Comparison of ENCODE assay signal across 20 cellular contexts in genomic region chr1:76949503-76949902, GRCh38.
A peak's percentile ranks its signal among the peaks of the same experiment; 100 is the strongest.
DNase-seq lines count a peak whose midpoint lies in the region; ATAC-seq, FAIRE-seq and TF ChIP-seq lines count a peak whose summit lies in the region.
"Had no signal": no experiment of that assay in that cellular context is flagged by ENCODE, and none has a peak within 500 bp of the region (broad histone marks: within the 10 kb centered on the region; RNA-seq: fewer than 3 reads in every experiment).

No MANE protein-coding gene starts in this region.

- no peaks in the 10 kb centered on the region for H3K4me1 Mint-ChIP-seq in activated CD8-positive, alpha-beta memory T cell treated with anti-CD3 and anti-CD28 coated beads, Interleukin-2, amount 10 ng/mL, durations not matched to agents 7 days and 5 days
- no peaks in the 10 kb centered on the region for H3K4me1 Mint-ChIP-seq in activated T-cell treated with anti-CD3 and anti-CD28 coated beads, Interleukin-2, amount 50 U/mL, for 24 hours (ENCODE audit: low read depth)
- H3K4me1 Mint-ChIP-seq: nephron progenitor cell; stimulated activated memory B cell treated with anti-CD40 and anti-IgM and Interleukin-4, amounts not matched to agents 10 μg/mL and 1 μg/mL and 100 μg/mL, for 72 hours had no signal

- no peaks in the 10 kb centered on the region for H3K79me2 ChIP-seq in HepG2 (ENCODE audit: insufficient read depth, low read length)

- no peak overlapping the region for H3K4me3 Mint-ChIP-seq in activated CD8-positive, alpha-beta memory T cell treated with anti-CD3 and anti-CD28 coated beads, Interleukin-2, amount 10 ng/mL, durations not matched to agents 7 days and 5 days
- no peak overlapping the region for H3K4me3 Mint-ChIP-seq in activated T-cell treated with anti-CD3 and anti-CD28 coated beads, Interleukin-2, amount 50 U/mL, for 24 hours
- H3K4me3 Mint-ChIP-seq: nephron progenitor cell; stimulated activated memory B cell treated with anti-CD40 and anti-IgM and Interleukin-4, amounts not matched to agents 10 μg/mL and 1 μg/mL and 100 μg/mL, for 72 hours had no signal

- ATAC-seq in HepG2 (no peak; the same call in 2 of the 3 replicates), GM19397 (IDR thresholded peaks at IDR 0.05; ENCODE audit: unreplicated experiment) (no peak)
- ATAC-seq in activated CD8-positive, alpha-beta memory T cell treated with anti-CD3 and anti-CD28 coated beads, Interleukin-2, amount 10 ng/mL, durations not matched to agents 7 days and 5 days = no peak

- no peak for TF ChIP-seq RAD21 in HepG2 (CRISPR knock-in tag; IDR thresholded peaks at IDR 0.05)

- H2AFZ ChIP-seq in HepG2 (ENCODE audit: low read length) = no peak overlapping the region

- H3K9me3 Mint-ChIP-seq in activated CD8-positive, alpha-beta memory T cell treated with anti-CD3 and anti-CD28 coated beads, Interleukin-2, amount 10 ng/mL, durations not matched to agents 7 days and 5 days (ENCODE audit: low read depth) = no peaks in the 10 kb centered on the region
- no peaks in the 10 kb centered on the region for H3K9me3 Mint-ChIP-seq in activated T-cell treated with anti-CD3 and anti-CD28 coated beads, Interleukin-2, amount 50 U/mL, for 24 hours
- H3K9me3 Mint-ChIP-seq: activated T-helper 2 cell treated with anti-CD3 and anti-CD28 coated beads, Interferon-gamma antibody, Interleukin-2, Interleukin-4, amounts not matched to agents 10 μg/mL and 5 μg/mL and 100 μg/mL, durations not matched to agents 14 hours and 24 hours and 36 hours; nephron progenitor cell; stimulated activated memory B cell treated with anti-CD40 and anti-IgM and Interleukin-4, amounts not matched to agents 10 μg/mL and 1 μg/mL and 100 μg/mL, for 72 hours had no signal

- H3K9ac ChIP-seq in HepG2 (ENCODE audit: insufficient read depth, low read depth, low read length) = no peak overlapping the region

- POLR2A ChIA-PET in HepG2 (lab: Yijun Ruan, JAX) = no interaction called here

- peaks cover 2% of the 10 kb centered on the region for H3K27me3 Mint-ChIP-seq in activated CD8-positive, alpha-beta memory T cell treated with anti-CD3 and anti-CD28 coated beads, Interleukin-2, amount 10 ng/mL, durations not matched to agents 7 days and 5 days
- H3K27me3 Mint-ChIP-seq in activated T-cell treated with anti-CD3 and anti-CD28 coated beads, Interleukin-2, amount 50 U/mL, for 24 hours = no peaks in the 10 kb centered on the region
- H3K27me3 Mint-ChIP-seq: stimulated activated memory B cell treated with anti-CD40 and anti-IgM and Interleukin-4, amounts not matched to agents 10 μg/mL and 1 μg/mL and 100 μg/mL, for 72 hours had no signal

- FAIRE-seq in HTR-8/SVneo (lab: Jason Lieb, UNC) = no peak
- FAIRE-seq in HepG2 (lab: Jason Lieb, UNC) = no peak

- peak; percentile 64 for DNase-seq in AG20443 (ENCODE audit: low spot score)
- peak; percentile 8 for DNase-seq in HTR-8/SVneo (ENCODE audit: insufficient read length, low spot score)
- peak; percentile 8 for DNase-seq in astrocyte of the spinal cord (ENCODE audit: low read depth, low spot score)
- no peak for DNase-seq in HepG2 (ENCODE audit: low spot score)
- no peak for DNase-seq in activated CD8-positive, alpha-beta memory T cell treated with anti-CD3 and anti-CD28 coated beads, Interleukin-2, amount 10 ng/mL, durations not matched to agents 7 days and 5 days
- no peak for DNase-seq in cerebellar nuclear complex (lab: John Stamatoyannopoulos, UW)
- DNase-seq in activated T-cell treated with anti-CD3 and anti-CD28 coated beads, Interleukin-2, amount 50 U/mL, for 24 hours = no peak
- DNase-seq: activated CD4-positive, alpha-beta T cell treated with anti-CD3 and anti-CD28 coated beads, Interleukin-2, amount 50 U/mL, for 4 hours; AML-193; anterior cingulate cortex; dermis blood vessel endothelial cell; NCI-H2081 treated with DMSO at 0.1 percent for 48 hours; nephron progenitor cell; right lobe of liver; SHP77; T1000 had no signal

- H3K4me3 ChIP-seq in astrocyte of the spinal cord (ENCODE audit: low read depth, low read length) (no peak overlapping the region), HepG2 (replicated peaks in 1 of 3; ENCODE audit: insufficient read depth in 1 of 3, low read depth in 2 of 3, low read length in 3 of 3) (no peak overlapping the region)
- H3K4me3 ChIP-seq: right lobe of liver, vagina had no signal

- TF ChIP-seq POLR2A in HepG2 (IDR thresholded peaks at IDR 0.05; ENCODE audit: insufficient read depth in 1 of 2, low read depth in 2 of 2, low read length in 2 of 2) = no peak

- TF ChIP-seq CTCF in astrocyte of the spinal cord (IDR thresholded peaks at IDR 0.05; ENCODE audit: low read depth, low read length) (no peak), HepG2 (CRISPR knock-in tag; IDR thresholded peaks at IDR 0.05) (no peak)

- H3K9me3 ChIP-seq in HepG2 (ENCODE audit: low read length) = no peaks in the 10 kb centered on the region
- H3K9me3 ChIP-seq: right lobe of liver, vagina had no signal

- in situ Hi-C loops in astrocyte of the spinal cord (cut with HindIII; ENCODE audit: low sequenced_read_pairs) (no loop called here), HepG2 (cut with HindIII; ENCODE audit: extremely low pct_ligation_motif_present, low pct_unique_long_range_greater_than_20kb) (no loop called here)

- 17% methylated on average over 3 of the region's 3 CpGs for WGBS in HepG2 (ENCODE audit: low lambda C conversion rate)

- BruUV-seq in HepG2 (replicated peaks; lab: Mats Ljungman, UMichigan) = no TSS peak

- no peak overlapping the region for H3K4me2 ChIP-seq in HepG2 (ENCODE audit: low read depth, low read length)

- no peak overlapping the region for H3K27ac ChIP-seq in HepG2 (ENCODE audit: extremely low read length, insufficient read depth, low read length)
- H3K27ac ChIP-seq: right lobe of liver, vagina had no signal

- H3K4me1 ChIP-seq in HepG2 (ENCODE audit: insufficient read depth, low read length) = peaks cover 7% of the 10 kb centered on the region; the same call in 1 of the 2 replicates
- H3K4me1 ChIP-seq: right lobe of liver, vagina had no signal

- H3K36me3 ChIP-seq in HepG2 (replicated peaks in 1 of 2; ENCODE audit: control insufficient read depth in 1 of 2, insufficient read depth in 2 of 2, low read length in 2 of 2) = no peaks in the 10 kb centered on the region
- H3K36me3 ChIP-seq: right lobe of liver, vagina had no signal

- no peaks in the 10 kb centered on the region for H3K36me3 Mint-ChIP-seq in activated CD8-positive, alpha-beta memory T cell treated with anti-CD3 and anti-CD28 coated beads, Interleukin-2, amount 10 ng/mL, durations not matched to agents 7 days and 5 days
- no peaks in the 10 kb centered on the region for H3K36me3 Mint-ChIP-seq in activated T-cell treated with anti-CD3 and anti-CD28 coated beads, Interleukin-2, amount 50 U/mL, for 24 hours (ENCODE audit: low read depth)
- H3K36me3 Mint-ChIP-seq: stimulated activated memory B cell treated with anti-CD40 and anti-IgM and Interleukin-4, amounts not matched to agents 10 μg/mL and 1 μg/mL and 100 μg/mL, for 72 hours had no signal

- no peaks in the 10 kb centered on the region; a peak in 1 of 5 replicates for H3K27me3 ChIP-seq in HepG2 (ENCODE audit: control insufficient read depth in 1 of 2, insufficient read depth in 2 of 2, low read length in 2 of 2)
- H3K27me3 ChIP-seq: right lobe of liver, vagina had no signal

- H4K20me1 ChIP-seq in HepG2 (ENCODE audit: insufficient read depth, low read length) = no peaks in the 10 kb centered on the region

- H3K27ac Mint-ChIP-seq in activated CD8-positive, alpha-beta memory T cell treated with anti-CD3 and anti-CD28 coated beads, Interleukin-2, amount 10 ng/mL, durations not matched to agents 7 days and 5 days = no peak overlapping the region
- no peak overlapping the region for H3K27ac Mint-ChIP-seq in activated T-cell treated with anti-CD3 and anti-CD28 coated beads, Interleukin-2, amount 50 U/mL, for 24 hours
- H3K27ac Mint-ChIP-seq: activated T-helper 2 cell treated with anti-CD3 and anti-CD28 coated beads, Interferon-gamma antibody, Interleukin-2, Interleukin-4, amounts not matched to agents 10 μg/mL and 5 μg/mL and 100 μg/mL, durations not matched to agents 14 hours and 24 hours and 36 hours; nephron progenitor cell; stimulated activated memory B cell treated with anti-CD40 and anti-IgM and Interleukin-4, amounts not matched to agents 10 μg/mL and 1 μg/mL and 100 μg/mL, for 72 hours had no signal

- CTCF ChIA-PET in HepG2 (lab: Yijun Ruan, JAX; ENCODE audit: low intra/inter-chr PET ratio, low total read pairs) = no interaction called here
- CTCF ChIA-PET in activated CD8-positive, alpha-beta memory T cell treated with anti-CD3 and anti-CD28 coated beads, Interleukin-2, amount 10 ng/mL, durations not matched to agents 7 days and 5 days (lab: Charles Lee) = no interaction called here

- intact Hi-C loops in HepG2 (cut with micrococcal nuclease; ENCODE audit: unreplicated experiment) = no loop called here

- TF ChIP-seq EP300 in HepG2 (IDR thresholded peaks at IDR 0.05; ENCODE audit: low read depth in 2 of 2, low read length in 2 of 2) (no peak), HepG2 (CRISPR knock-in tag; IDR thresholded peaks at IDR 0.05; ENCODE audit: borderline replicate concordance) (no peak)

TF ChIP-seq in HepG2, 621 proteins besides CTCF, POLR2A, EP300 and RAD21:
- no peak for TF ChIP-seq ZUFSP (CRISPR knock-in tag; IDR thresholded peaks at IDR 0.05; ENCODE audit: borderline replicate concordance)
- 0 out of 2 replicates have a peak, but pooled peaks have one; percentile 23 for TF ChIP-seq ZBTB21 (CRISPR knock-in tag; IDR thresholded peaks at IDR 0.05)
TF ChIP-seq in HepG2: peak in this region for 1.

Comparison
In these comparisons a context has a peak if more than half of its experiments do, and no peak if none do; other contexts are left out.
1. DNase-seq: peak in AG20443 (single experiment), HTR-8/SVneo (single experiment) and astrocyte of the spinal cord (single experiment); none in HepG2 (single experiment), activated CD8-positive, alpha-beta memory T cell treated with anti-CD3 and anti-CD28 coated beads, Interleukin-2, amount 10 ng/mL, durations not matched to agents 7 days and 5 days (single experiment), cerebellar nuclear complex (0 of 2) and activated T-cell treated with anti-CD3 and anti-CD28 coated beads, Interleukin-2, amount 50 U/mL, for 24 hours (single experiment).